Comparison of ENCODE assay signal across 10 cellular contexts in the genomic region with DNA sequence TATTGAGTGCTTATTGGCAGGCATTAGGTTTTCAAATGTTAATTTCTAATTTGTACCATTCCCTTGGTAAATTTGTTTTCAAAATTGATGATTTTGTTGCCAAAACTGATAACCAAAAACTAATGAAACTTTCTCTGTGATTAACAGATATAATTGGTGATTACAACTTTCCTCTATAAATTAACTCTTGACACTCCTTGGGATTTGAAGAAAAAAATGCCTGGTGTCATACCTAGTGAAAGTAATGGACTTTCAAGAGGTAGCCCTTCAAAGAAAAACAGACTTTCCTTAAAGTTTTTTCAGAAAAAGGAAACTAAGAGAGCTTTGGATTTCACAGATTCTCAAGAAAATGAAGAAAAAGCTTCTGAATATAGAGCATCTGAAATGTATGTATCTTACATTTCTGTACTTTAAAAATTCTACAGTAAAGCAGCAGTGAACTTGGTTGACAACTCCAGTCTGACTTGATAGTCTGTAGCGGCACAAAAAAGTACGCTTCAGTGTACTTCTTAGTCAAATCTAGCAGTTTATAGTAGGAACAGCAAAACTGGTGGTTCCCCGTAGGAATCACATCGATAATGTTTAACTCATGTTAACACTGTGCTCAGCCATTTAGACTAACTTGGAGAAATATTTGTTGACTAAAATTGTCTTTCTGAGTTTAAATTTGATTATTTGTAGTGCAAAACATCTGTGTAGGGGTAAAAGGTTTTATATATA. TPM values are rescaled to one million over a fixed set of nuclear protein-coding genes. Genes with fewer than 3 reads are reported as not detected.
DNase-seq lines count a peak whose midpoint lies in the region; ATAC-seq and TF ChIP-seq lines count a peak whose summit lies in the region.
"Had no signal": no experiment of that assay in that cellular context is flagged by ENCODE, and none has a peak within 500 bp of the region (broad histone marks: within the 10 kb centered on the region; RNA-seq: fewer than 3 reads in every experiment).

No MANE protein-coding gene starts in this region.

- H3K4me3 ChIP-seq in MM.1S (ENCODE audit: low read length) = no peak overlapping the region
- H3K4me3 ChIP-seq in fibroblast of lung (replicated peaks in 1 of 4; ENCODE audit: control extremely low read depth in 1 of 4, insufficient read depth in 1 of 4, low read depth in 3 of 4, low read length in 4 of 4) = peak overlapping the region in 3 of 4 experiments; percentile 12 to 35 (median 22)
- H3K4me3 ChIP-seq in tibial nerve = no peak overlapping the region
- no peak overlapping the region for H3K4me3 ChIP-seq in left lung

- H3K27me3 ChIP-seq in MM.1S (replicated peaks; ENCODE audit: insufficient read depth, low read length) (no peaks in the 10 kb centered on the region), fibroblast of lung (ENCODE audit: control insufficient read depth, insufficient read depth, low read length) (no peaks in the 10 kb centered on the region), tibial nerve (no peaks in the 10 kb centered on the region), left lung (no peaks in the 10 kb centered on the region)

- no peak for TF ChIP-seq EP300 in tibial nerve (IDR thresholded peaks at IDR 0.05)

- H3K4me1 ChIP-seq in MM.1S (ENCODE audit: low read length) (0 out of 2 replicates have a peak, but pooled peaks cover 13% of the 10 kb centered on the region), fibroblast of lung (ENCODE audit: control insufficient read depth, extremely low read depth, insufficient read depth, low read length) (no peaks in the 10 kb centered on the region), tibial nerve (peaks cover 0 to 42% (median 20%) of the 10 kb centered on the region in 4 donors), left lung (peaks cover 19 to 37% of the 10 kb centered on the region in 2 donors)
- H3K4me1 ChIP-seq: parathyroid adenoma had no signal

- peaks cover 21% of the 10 kb centered on the region for H3F3A ChIP-seq in MM.1S (ENCODE audit: insufficient read depth, low read length)

- no peak overlapping the region for H3K9ac ChIP-seq in MM.1S (ENCODE audit: low read length)
- H3K9ac ChIP-seq in fibroblast of lung (ENCODE audit: insufficient read depth, low read length) = no peak overlapping the region
- H3K9ac ChIP-seq: parathyroid adenoma had no signal

- intact Hi-C loops in left lung (cut with DNase I) = no loop called here

- DNase-seq in GM10266 (ENCODE audit: extremely low spot score) = peak; percentile 45
- DNase-seq in MM.1S = no peak
- peak in 1 of 2 donors; percentile 52 for DNase-seq in fibroblast of lung (ENCODE audit: low read depth in 2 of 2)
- DNase-seq in tibial nerve (ENCODE audit: low spot score in 2 of 2) = no peak
- DNase-seq in D341Med (ENCODE audit: low spot score) = no peak
- no peak for DNase-seq in left lung
- DNase-seq: activated effector memory CD4-positive, alpha-beta T cell treated with anti-CD3 and anti-CD28 coated beads, Interleukin-2, amount 50 U/mL, for 16 hours had no signal

- H3K27ac ChIP-seq in MM.1S (ENCODE audit: low read length) (no peak overlapping the region), fibroblast of lung (ENCODE audit: insufficient read depth, low read length) (no peak overlapping the region), tibial nerve (no peak overlapping the region), left lung (no peak overlapping the region)
- H3K27ac ChIP-seq: parathyroid adenoma had no signal

- peak; percentile 27 for ATAC-seq in GM21786 (IDR thresholded peaks at IDR 0.05; ENCODE audit: unreplicated experiment)
- no peak for ATAC-seq in GM19324 (IDR thresholded peaks at IDR 0.05; ENCODE audit: low FRiP score, unreplicated experiment)
- no peak for ATAC-seq in left lung

- no peaks in the 10 kb centered on the region for H3K9me2 ChIP-seq in MM.1S (replicated peaks; ENCODE audit: insufficient read depth, low read length)

- H3K4me2 ChIP-seq in MM.1S (ENCODE audit: low read depth, low read length) = peak overlapping the region; percentile 89; the same call in 1 of the 2 replicates
- peak overlapping the region; percentile 61 for H3K4me2 ChIP-seq in fibroblast of lung (ENCODE audit: extremely low read depth, insufficient read depth, low read length)

- H2AFZ ChIP-seq in MM.1S (ENCODE audit: low read length) (no peak overlapping the region), fibroblast of lung (ENCODE audit: low read length) (no peak overlapping the region)
- H2AFZ ChIP-seq: parathyroid adenoma had no signal

- H3K9me3 ChIP-seq in MM.1S (replicated peaks; ENCODE audit: insufficient read depth, low read length) (no peaks in the 10 kb centered on the region), fibroblast of lung (ENCODE audit: control insufficient read depth, insufficient read depth, low read depth, low read length) (no peaks in the 10 kb centered on the region), tibial nerve (no peaks in the 10 kb centered on the region), left lung (no peaks in the 10 kb centered on the region)

- 60 to 61% methylated on average over 4 of the region's 4 CpGs for WGBS in tibial nerve, 2 donors

- peaks cover 24% of the 10 kb centered on the region; the same call in 1 of the 2 replicates for H3K36me3 ChIP-seq in MM.1S (replicated peaks; ENCODE audit: insufficient read depth, low read length)
- no peaks in the 10 kb centered on the region for H3K36me3 ChIP-seq in fibroblast of lung (ENCODE audit: control insufficient read depth, insufficient read depth, low read length)
- H3K36me3 ChIP-seq in tibial nerve = peaks cover 0 to 29% (median 0%) of the 10 kb centered on the region in 3 donors
- peaks cover 0 to 17% of the 10 kb centered on the region in 2 donors for H3K36me3 ChIP-seq in left lung

- no peak for TF ChIP-seq CTCF in GM10266 (IDR thresholded peaks at IDR 0.05; ENCODE audit: control insufficient read depth, insufficient read depth, low read depth, missing control alignments)
- TF ChIP-seq CTCF in MM.1S (IDR thresholded peaks at IDR 0.05; ENCODE audit: low read length) = no peak
- no peak for TF ChIP-seq CTCF in fibroblast of lung (conservative IDR thresholded peaks at IDR 0.05 in 1 of 2, IDR thresholded peaks at IDR 0.05 in 1 of 2; ENCODE audit: low read depth in 1 of 2, low read length in 2 of 2)
- TF ChIP-seq CTCF in tibial nerve (IDR thresholded peaks at IDR 0.05) = no peak
- TF ChIP-seq CTCF in left lung (IDR thresholded peaks at IDR 0.05) = no peak

- H3K79me2 ChIP-seq in MM.1S (ENCODE audit: low read length) (peaks cover 75% of the 10 kb centered on the region), fibroblast of lung (ENCODE audit: control insufficient read depth, insufficient read depth, low read length) (peaks cover 63% of the 10 kb centered on the region)

- H4K20me1 ChIP-seq in MM.1S (ENCODE audit: insufficient read depth, low read length) (peaks cover 26% of the 10 kb centered on the region), fibroblast of lung (ENCODE audit: control insufficient read depth, extremely low read depth, insufficient read depth, low read length) (no peaks in the 10 kb centered on the region)

- no peak for TF ChIP-seq POLR2A in tibial nerve (IDR thresholded peaks at IDR 0.05)

RNA-seq across cellular contexts. Expression of a gene that starts 3.0 kb away (rescaled TPM):
- total RNA-seq in fibroblast of lung (19.5 and 20.0 TPM in 2 replicates), tibial nerve (10 to 100 TPM; 25.8 to 38.3 (median 30.7) TPM), left lung (10 to 100 TPM; 21.1 to 26.7 TPM)
- polyA plus RNA-seq in fibroblast of lung = 17.3 and 21.1 TPM in 2 replicates
- polyA plus RNA-seq in fibroblast of lung (2012) = 16.6 and 22.2 TPM in 2 replicates
- polyA minus RNA-seq in fibroblast of lung (ENCODE audit: low replicate concordance) = 0.85 and 0.86 TPM in 2 replicates

Comparison
In these comparisons a context has a peak if more than half of its experiments do, and no peak if none do; other contexts are left out.
1. H3K4me3 ChIP-seq: peak in fibroblast of lung (3 of 4); none in MM.1S (single experiment), tibial nerve (0 of 4) and left lung (0 of 2).